29 cellular contexts compared by ENCODE assay signal in genomic region chr2:35915261-35915660, GRCh38.
"Had no signal": no experiment of that assay in that cellular context is flagged by ENCODE, and none has a peak within 500 bp of the region (broad histone marks: within the 10 kb centered on the region; RNA-seq: fewer than 3 reads in every experiment).

No MANE protein-coding gene starts in this region.

- H3K27ac ChIP-seq: colonic mucosa, coronary artery, dorsolateral prefrontal cortex, epithelial cell of prostate, esophagus muscularis mucosa, esophagus squamous epithelium, foreskin keratinocyte, gastrocnemius medialis, gastroesophageal sphincter, heart left ventricle, heart right ventricle had no signal

- H3K27ac Mint-ChIP-seq: dendritic cell treated with granulocyte-macrophage colony-stimulating factor and Interleukin-4, amounts not matched to agents 40 ng/mL and 50 ng/mL, for 4 days; effector memory CD8-positive, alpha-beta T cell; endodermal cell had no signal

- H3K9me3 Mint-ChIP-seq: dendritic cell treated with granulocyte-macrophage colony-stimulating factor and Interleukin-4, amounts not matched to agents 40 ng/mL and 50 ng/mL, for 4 days; effector memory CD8-positive, alpha-beta T cell; endodermal cell had no signal

- H3K4me3 Mint-ChIP-seq: dendritic cell treated with granulocyte-macrophage colony-stimulating factor and Interleukin-4, amounts not matched to agents 40 ng/mL and 50 ng/mL, for 4 days; effector memory CD8-positive, alpha-beta T cell; endodermal cell had no signal

- H3K36me3 ChIP-seq: colonic mucosa, esophagus muscularis mucosa, esophagus squamous epithelium, gastrocnemius medialis, gastroesophageal sphincter, heart left ventricle, heart right ventricle had no signal

- ATAC-seq: effector memory CD8-positive, alpha-beta T cell; esophagus mucosa; foreskin keratinocyte; gastrocnemius medialis; gastroesophageal sphincter; heart left ventricle; heart right ventricle had no signal

- H3K4me3 ChIP-seq: colonic mucosa, coronary artery, dorsolateral prefrontal cortex, esophagus muscularis mucosa, esophagus squamous epithelium, gastrocnemius medialis, gastroesophageal sphincter, heart left ventricle, heart right ventricle had no signal

- FAIRE-seq: colon, endometrium, endothelial cell of umbilical vein, frontal cortex had no signal

- DNase-seq: colonic mucosa; cortex of kidney; dermis blood vessel endothelial cell; dorsolateral prefrontal cortex; effector CD4-positive, alpha-beta T cell; effector CD8-positive, alpha-beta T cell; effector memory CD4-positive, alpha-beta T cell; effector memory CD8-positive, alpha-beta T cell; endodermal cell; erythroblast; esophagus squamous epithelium; foreskin fibroblast; foreskin keratinocyte; foreskin melanocyte; gastrocnemius medialis; glutamatergic neuron; head of caudate nucleus; heart left ventricle; heart right ventricle had no signal

- H3K9me3 ChIP-seq: colonic mucosa, esophagus muscularis mucosa, esophagus squamous epithelium, gastrocnemius medialis, gastroesophageal sphincter, heart left ventricle, heart right ventricle had no signal

- H3K27me3 ChIP-seq: colonic mucosa, esophagus muscularis mucosa, esophagus squamous epithelium, foreskin keratinocyte, gastrocnemius medialis, gastroesophageal sphincter, heart left ventricle, heart right ventricle had no signal

- H3K27me3 Mint-ChIP-seq: dendritic cell treated with granulocyte-macrophage colony-stimulating factor and Interleukin-4, amounts not matched to agents 40 ng/mL and 50 ng/mL, for 4 days had no signal

- H3K4me1 ChIP-seq: colonic mucosa, esophagus muscularis mucosa, esophagus squamous epithelium, foreskin keratinocyte, gastrocnemius medialis, gastroesophageal sphincter, heart left ventricle, heart right ventricle had no signal
